ENCODE assay signal across 1 cellular context in genomic region chr3:46987485-46988401, GRCh38.
TF ChIP-seq lines count a peak whose summit lies in the region.

No MANE protein-coding gene starts in this region.

TF ChIP-seq in K562, 482 proteins besides CTCF, POLR2A, EP300 and RAD21 (continued from another document and continues in another):
- TF ChIP-seq SRF (CRISPR knock-in tag; IDR thresholded peaks at IDR 0.05) (peak in 1 of 2 experiments; percentile 63; a peak in 1 of 4 replicates), ZFP36 (IDR thresholded peaks at IDR 0.05; ENCODE audit: low read depth, low read length, partially characterized antibody) (peak; percentile 100), POLR2B (IDR thresholded peaks at IDR 0.05; ENCODE audit: low read depth, partially characterized antibody) (peak; percentile 83), ZNF143 (CRISPR knock-in tag; IDR thresholded peaks at IDR 0.05) (no peak; the same call in 1 of the 2 replicates), NRF1 (conservative IDR thresholded peaks at IDR 0.05 in 1 of 2, IDR thresholded peaks at IDR 0.05 in 1 of 2) (peak; percentile 88 to 91), ESRRA (IDR thresholded peaks at IDR 0.05; ENCODE audit: borderline replicate concordance, low read depth) (peak; percentile 96; the same call in 1 of the 2 replicates), HMG20B (CRISPR knock-in tag; IDR thresholded peaks at IDR 0.05) (no peak), THRAP3 (IDR thresholded peaks at IDR 0.05; ENCODE audit: borderline replicate concordance) (peak; percentile 73; the same call in 1 of the 2 replicates), ZC3H4 (CRISPR knock-in tag; IDR thresholded peaks at IDR 0.05; ENCODE audit: borderline replicate concordance) (0 out of 2 replicates have a peak, but pooled peaks have one; percentile 61), ZNF449 (CRISPR knock-in tag; IDR thresholded peaks at IDR 0.05) (0 out of 2 replicates have a peak, but pooled peaks have one; percentile 8), MXI1 (IDR thresholded peaks at IDR 0.05; ENCODE audit: low read depth, low read length) (0 out of 2 replicates have a peak, but pooled peaks have one; percentile 11), SMC3 (conservative IDR thresholded peaks at IDR 0.05; ENCODE audit: insufficient read depth, low read depth, low read length) (0 out of 2 replicates have a peak, but pooled peaks have one; percentile 13), BHLHE40 (IDR thresholded peaks at IDR 0.05; ENCODE audit: low read length) (peak; percentile 43; the same call in 1 of the 2 replicates), ATF2 (CRISPR knock-in tag; IDR thresholded peaks at IDR 0.05) (no peak), TAL1 (IDR thresholded peaks at IDR 0.05) (peak; percentile 18; the same call in 1 of the 2 replicates), LCOR (CRISPR knock-in tag; IDR thresholded peaks at IDR 0.05) (peak; percentile 74; the same call in 1 of the 2 replicates), FOSL1 (tag; conservative IDR thresholded peaks at IDR 0.05) (peak; percentile 79), NFIC (IDR thresholded peaks at IDR 0.05) (peak; percentile 51; the same call in 1 of the 2 replicates), SMARCA4 (IDR thresholded peaks at IDR 0.05) (peak; percentile 84), HDAC8 (tag; IDR thresholded peaks at IDR 0.05) (no peak), LARP7 (IDR thresholded peaks at IDR 0.05) (0 out of 2 replicates have a peak, but pooled peaks have one; percentile 10), ZNF583 (CRISPR knock-in tag; IDR thresholded peaks at IDR 0.05) (no peak), ATF6 (CRISPR knock-in tag; IDR thresholded peaks at IDR 0.05) (0 out of 2 replicates have a peak, but pooled peaks have one; percentile 23), KDM5B (IDR thresholded peaks at IDR 0.05; ENCODE audit: insufficient replicate concordance, low read depth, low read length) (peak; percentile 90), RNF2 (IDR thresholded peaks at IDR 0.05) (peak; percentile 99), SUPT5H (IDR thresholded peaks at IDR 0.05) (peak; percentile 84), ETV1 (tag; conservative IDR thresholded peaks at IDR 0.05; ENCODE audit: low read depth) (peak; percentile 100), MAFF (IDR thresholded peaks at IDR 0.05; ENCODE audit: low read length) (peak; percentile 59; the same call in 1 of the 2 replicates), MLX (CRISPR knock-in tag; conservative IDR thresholded peaks at IDR 0.05) (peak in 1 of 2 experiments; percentile 33; a peak in 1 of 4 replicates), RBFOX2 (IDR thresholded peaks at IDR 0.05; ENCODE audit: low read depth, low read length) (peak; percentile 92), ATF1 (CRISPR knock-in tag; IDR thresholded peaks at IDR 0.05) (no peak), ATF1 (tag; IDR thresholded peaks at IDR 0.05) (peak; percentile 72), DPF2 (IDR thresholded peaks at IDR 0.05) (peak; percentile 93), BRD9 (IDR thresholded peaks at IDR 0.05; ENCODE audit: low read depth, partially characterized antibody) (peak; percentile 94), TRIM24 (IDR thresholded peaks at IDR 0.05) (peak; percentile 76 to 87; a peak in 3 of 4 replicates), TAF7 (tag; IDR thresholded peaks at IDR 0.05) (peak; percentile 82), CHD2 (IDR thresholded peaks at IDR 0.05; ENCODE audit: low read depth, low read length) (peak; percentile 66), YY1 (IDR thresholded peaks at IDR 0.05; ENCODE audit: borderline replicate concordance in 1 of 3, control insufficient read depth in 1 of 3, extremely low read depth in 1 of 3, insufficient read depth in 3 of 3, insufficient read length in 1 of 3, insufficient replicate concordance in 2 of 3, low read depth in 1 of 3, low read length in 2 of 3) (peak in 2 of 3 experiments; percentile 46 to 83), ZNF609 (CRISPR knock-in tag; IDR thresholded peaks at IDR 0.05; ENCODE audit: borderline replicate concordance) (peak; percentile 98), CTBP1 (IDR thresholded peaks at IDR 0.05; ENCODE audit: borderline replicate concordance) (peak; percentile 79), TBP (optimal IDR thresholded peaks at IDR 0.05; ENCODE audit: low read depth, low read length) (peak; percentile 75), POLR3G (IDR thresholded peaks at IDR 0.05; ENCODE audit: extremely low read depth, insufficient read length, insufficient replicate concordance) (no peak), MTA2 (IDR thresholded peaks at IDR 0.05; ENCODE audit: low read depth) (0 out of 2 replicates have a peak, but pooled peaks have one; percentile 26), NR2C1 (IDR thresholded peaks at IDR 0.05) (no peak; the same call in 1 of the 2 replicates), NR2C1 (tag; IDR thresholded peaks at IDR 0.05) (0 out of 2 replicates have a peak, but pooled peaks have one; percentile 39), FOXM1 (IDR thresholded peaks at IDR 0.05; ENCODE audit: low read depth) (no peak; the same call in 1 of the 2 replicates), FOXM1 (CRISPR knock-in tag; IDR thresholded peaks at IDR 0.05; ENCODE audit: low read depth) (peak; percentile 78; the same call in 1 of the 2 replicates), SMARCC2 (IDR thresholded peaks at IDR 0.05; ENCODE audit: low read depth) (peak; percentile 71), BCOR (IDR thresholded peaks at IDR 0.05) (peak; percentile 84)
- TF ChIP-seq, protein P1, sequence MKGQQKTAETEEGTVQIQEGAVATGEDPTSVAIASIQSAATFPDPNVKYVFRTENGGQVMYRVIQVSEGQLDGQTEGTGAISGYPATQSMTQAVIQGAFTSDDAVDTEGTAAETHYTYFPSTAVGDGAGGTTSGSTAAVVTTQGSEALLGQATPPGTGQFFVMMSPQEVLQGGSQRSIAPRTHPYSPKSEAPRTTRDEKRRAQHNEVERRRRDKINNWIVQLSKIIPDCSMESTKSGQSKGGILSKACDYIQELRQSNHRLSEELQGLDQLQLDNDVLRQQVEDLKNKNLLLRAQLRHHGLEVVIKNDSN (CRISPR knock-in tag; IDR thresholded peaks at IDR 0.05) = peak; percentile 40
- TF ChIP-seq, protein P2, sequence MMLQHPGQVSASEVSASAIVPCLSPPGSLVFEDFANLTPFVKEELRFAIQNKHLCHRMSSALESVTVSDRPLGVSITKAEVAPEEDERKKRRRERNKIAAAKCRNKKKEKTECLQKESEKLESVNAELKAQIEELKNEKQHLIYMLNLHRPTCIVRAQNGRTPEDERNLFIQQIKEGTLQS (IDR thresholded peaks at IDR 0.05) = peak; percentile 55; the same call in 1 of the 2 replicates
- TF ChIP-seq, protein P2 (CRISPR knock-in tag; conservative IDR thresholded peaks at IDR 0.05) = peak; percentile 19; the same call in 1 of the 2 replicates
- TF ChIP-seq, protein P3, sequence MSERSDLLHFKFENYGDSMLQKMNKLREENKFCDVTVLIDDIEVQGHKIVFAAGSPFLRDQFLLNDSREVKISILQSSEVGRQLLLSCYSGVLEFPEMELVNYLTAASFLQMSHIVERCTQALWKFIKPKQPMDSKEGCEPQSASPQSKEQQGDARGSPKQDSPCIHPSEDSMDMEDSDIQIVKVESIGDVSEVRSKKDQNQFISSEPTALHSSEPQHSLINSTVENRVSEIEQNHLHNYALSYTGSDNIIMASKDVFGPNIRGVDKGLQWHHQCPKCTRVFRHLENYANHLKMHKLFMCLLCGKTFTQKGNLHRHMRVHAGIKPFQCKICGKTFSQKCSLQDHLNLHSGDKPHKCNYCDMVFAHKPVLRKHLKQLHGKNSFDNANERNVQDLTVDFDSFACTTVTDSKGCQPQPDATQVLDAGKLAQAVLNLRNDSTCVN (CRISPR knock-in tag; IDR thresholded peaks at IDR 0.05) = peak; percentile 44; the same call in 1 of the 2 replicates
- TF ChIP-seq, protein P4, sequence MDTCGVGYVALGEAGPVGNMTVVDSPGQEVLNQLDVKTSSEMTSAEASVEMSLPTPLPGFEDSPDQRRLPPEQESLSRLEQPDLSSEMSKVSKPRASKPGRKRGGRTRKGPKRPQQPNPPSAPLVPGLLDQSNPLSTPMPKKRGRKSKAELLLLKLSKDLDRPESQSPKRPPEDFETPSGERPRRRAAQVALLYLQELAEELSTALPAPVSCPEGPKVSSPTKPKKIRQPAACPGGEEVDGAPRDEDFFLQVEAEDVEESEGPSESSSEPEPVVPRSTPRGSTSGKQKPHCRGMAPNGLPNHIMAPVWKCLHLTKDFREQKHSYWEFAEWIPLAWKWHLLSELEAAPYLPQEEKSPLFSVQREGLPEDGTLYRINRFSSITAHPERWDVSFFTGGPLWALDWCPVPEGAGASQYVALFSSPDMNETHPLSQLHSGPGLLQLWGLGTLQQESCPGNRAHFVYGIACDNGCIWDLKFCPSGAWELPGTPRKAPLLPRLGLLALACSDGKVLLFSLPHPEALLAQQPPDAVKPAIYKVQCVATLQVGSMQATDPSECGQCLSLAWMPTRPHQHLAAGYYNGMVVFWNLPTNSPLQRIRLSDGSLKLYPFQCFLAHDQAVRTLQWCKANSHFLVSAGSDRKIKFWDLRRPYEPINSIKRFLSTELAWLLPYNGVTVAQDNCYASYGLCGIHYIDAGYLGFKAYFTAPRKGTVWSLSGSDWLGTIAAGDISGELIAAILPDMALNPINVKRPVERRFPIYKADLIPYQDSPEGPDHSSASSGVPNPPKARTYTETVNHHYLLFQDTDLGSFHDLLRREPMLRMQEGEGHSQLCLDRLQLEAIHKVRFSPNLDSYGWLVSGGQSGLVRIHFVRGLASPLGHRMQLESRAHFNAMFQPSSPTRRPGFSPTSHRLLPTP (IDR thresholded peaks at IDR 0.05; ENCODE audit: borderline replicate concordance, extremely low read depth, insufficient read length) = peak; percentile 57
